ENCODE assay signal across 11 cellular contexts in genomic region chr19:41862445-41862986, GRCh38. TPM values are rescaled to one million over a fixed set of nuclear protein-coding genes. Genes with fewer than 3 reads are reported as not detected.
A peak's percentile ranks its signal among the peaks of the same experiment; 100 is the strongest.
DNase-seq lines count a peak whose midpoint lies in the region; ATAC-seq, FAIRE-seq and TF ChIP-seq lines count a peak whose summit lies in the region.
"Had no signal": no experiment of that assay in that cellular context is flagged by ENCODE, and none has a peak within 500 bp of the region (broad histone marks: within the 10 kb centered on the region; RNA-seq: fewer than 3 reads in every experiment).

No MANE protein-coding gene starts in this region.

- TF ChIP-seq CTCF in HFF-Myc (IDR thresholded peaks at IDR 0.05; ENCODE audit: low read depth, low read length, missing control alignments) (no peak), kidney (IDR thresholded peaks at IDR 0.05; ENCODE audit: borderline replicate concordance, extremely low read depth, insufficient read depth) (no peak), GM10266 (IDR thresholded peaks at IDR 0.05; ENCODE audit: control insufficient read depth, insufficient read depth, low read depth, missing control alignments) (no peak)

- H3K4me1 ChIP-seq in ACC112 (ENCODE audit: control insufficient read depth, insufficient read depth, low read length, unreplicated experiment): peaks cover 12% of the 10 kb centered on the region
- peaks cover 11 to 22% of the 10 kb centered on the region in 2 donors for H3K4me1 ChIP-seq in kidney (ENCODE audit: control insufficient read depth in 1 of 2, insufficient read depth in 1 of 2, low read depth in 1 of 2, low read length in 2 of 2)

- no peak for DNase-seq in HFF-Myc (ENCODE audit: extremely low read depth, low read depth)
- DNase-seq in activated naive CD4-positive, alpha-beta T cell treated with anti-CD3 and anti-CD28 coated beads, Interleukin-2, amount 10 ng/mL, durations not matched to agents 7 days and 5 days: no peak
- DNase-seq in kidney: peak; percentile 29
- DNase-seq in GM10266 (ENCODE audit: extremely low spot score): no peak
- DNase-seq in RKO (ENCODE audit: low spot score): no peak
- DNase-seq: DMS153, NCI-H524 treated with DMSO at 0.1 percent for 48 hours, nucleus accumbens had no signal

- peaks cover 60% of the 10 kb centered on the region for H3K4me1 Mint-ChIP-seq in activated naive CD4-positive, alpha-beta T cell treated with anti-CD3 and anti-CD28 coated beads, Interleukin-2, amount 10 ng/mL, durations not matched to agents 7 days and 5 days

- H3K27me3 Mint-ChIP-seq in activated naive CD4-positive, alpha-beta T cell treated with anti-CD3 and anti-CD28 coated beads, Interleukin-2, amount 10 ng/mL, durations not matched to agents 7 days and 5 days: no peaks in the 10 kb centered on the region

- H3K4me3 ChIP-seq in ACC112 (ENCODE audit: low read depth, low read length) (peak overlapping the region; percentile 99), HFF-Myc (replicated peaks; ENCODE audit: low read depth, low read length) (peak overlapping the region; percentile 100), kidney (ENCODE audit: low read length in 2 of 2) (no peak overlapping the region)

- H3K9me3 Mint-ChIP-seq in activated naive CD4-positive, alpha-beta T cell treated with anti-CD3 and anti-CD28 coated beads, Interleukin-2, amount 10 ng/mL, durations not matched to agents 7 days and 5 days: no peaks in the 10 kb centered on the region

- peak overlapping the region; percentile 56 for H3K27ac Mint-ChIP-seq in activated naive CD4-positive, alpha-beta T cell treated with anti-CD3 and anti-CD28 coated beads, Interleukin-2, amount 10 ng/mL, durations not matched to agents 7 days and 5 days

- CTCF ChIA-PET in activated naive CD4-positive, alpha-beta T cell treated with anti-CD3 and anti-CD28 coated beads, Interleukin-2, amount 10 ng/mL, durations not matched to agents 7 days and 5 days (lab: Charles Lee): interaction anchor here (3.0 kb wide), 1 partner anchor 10 kb away, joined by 18 read pairs; no protein-coding TSS in a partner anchor

- peaks cover 57% of the 10 kb centered on the region for H3K79me2 ChIP-seq in ACC112 (ENCODE audit: control insufficient read depth, insufficient read depth, low read length, unreplicated experiment)

- H3K36me3 Mint-ChIP-seq in activated naive CD4-positive, alpha-beta T cell treated with anti-CD3 and anti-CD28 coated beads, Interleukin-2, amount 10 ng/mL, durations not matched to agents 7 days and 5 days: peaks cover 48% of the 10 kb centered on the region

- intact Hi-C loops in kidney (cut with DNase I): no loop called here

- no peak overlapping the region for H2AFZ ChIP-seq in ACC112 (ENCODE audit: low read length, unreplicated experiment)

- H3K4me3 Mint-ChIP-seq in activated naive CD4-positive, alpha-beta T cell treated with anti-CD3 and anti-CD28 coated beads, Interleukin-2, amount 10 ng/mL, durations not matched to agents 7 days and 5 days: peak overlapping the region; percentile 82

- H3K9me3 ChIP-seq in kidney (ENCODE audit: control insufficient read depth in 1 of 2, low read length in 2 of 2): no peaks in the 10 kb centered on the region

- no peaks in the 10 kb centered on the region for H3K27me3 ChIP-seq in ACC112 (ENCODE audit: insufficient read depth, low read length)

- H3K27ac ChIP-seq in ACC112 (ENCODE audit: low read depth, low read length) (no peak overlapping the region), kidney (ENCODE audit: low read depth in 2 of 2, low read length in 2 of 2) (no peak overlapping the region)

- ATAC-seq in GM21360 (IDR thresholded peaks at IDR 0.05; ENCODE audit: unreplicated experiment): no peak
- no peak for ATAC-seq in HG02798 (IDR thresholded peaks at IDR 0.05; ENCODE audit: poor library complexity, unreplicated experiment)

- H3K36me3 ChIP-seq in ACC112 (ENCODE audit: insufficient read depth, low read length): peaks cover 35% of the 10 kb centered on the region
- peaks cover 20 to 34% of the 10 kb centered on the region in 2 donors for H3K36me3 ChIP-seq in kidney (ENCODE audit: control insufficient read depth in 1 of 2, insufficient read depth in 2 of 2, low read length in 2 of 2)

- H3K9ac ChIP-seq in kidney (ENCODE audit: low read length in 2 of 2): no peak overlapping the region

- FAIRE-seq in kidney (lab: Jason Lieb, UNC): no peak

RNA-seq across cellular contexts. Expression of gene RPS19, which starts 2.5 kb away (rescaled TPM):
- 1,433 TPM for total RNA-seq in kidney
- 2,116 TPM for polyA plus RNA-seq in kidney (ENCODE audit: insufficient read depth, low read depth, low replicate concordance)

RNA-seq across cellular contexts. Expression of gene CD79A, which starts 14.6 kb away (rescaled TPM):
- 11.0 TPM for total RNA-seq in kidney
- 0.32 TPM for polyA plus RNA-seq in kidney (ENCODE audit: insufficient read depth, low read depth, low replicate concordance)

RNA-seq across cellular contexts. Expression of gene DMRTC2, which starts 17.7 kb away (rescaled TPM):
- total RNA-seq in kidney: not detected
- not detected for polyA plus RNA-seq in kidney (ENCODE audit: insufficient read depth, low read depth, low replicate concordance)

RNA-seq across cellular contexts. Expression of gene LYPD4, which starts 18.0 kb away (rescaled TPM):
- not detected for total RNA-seq in kidney
- not detected for polyA plus RNA-seq in kidney (ENCODE audit: insufficient read depth, low read depth, low replicate concordance)

RNA-seq across cellular contexts. Expression of gene ARHGEF1, which starts 20.5 kb away (rescaled TPM):
- 139 TPM for total RNA-seq in kidney
- 39.0 TPM for polyA plus RNA-seq in kidney (ENCODE audit: insufficient read depth, low read depth, low replicate concordance)

Comparison
In these comparisons a context has a peak if more than half of its experiments do, and no peak if none do; other contexts are left out.
1. H3K4me3 ChIP-seq: peak in ACC112 (single experiment) and HFF-Myc (single experiment); none in kidney (0 of 2).